ENCODE assay signal across 24 cellular contexts in the genomic region with DNA sequence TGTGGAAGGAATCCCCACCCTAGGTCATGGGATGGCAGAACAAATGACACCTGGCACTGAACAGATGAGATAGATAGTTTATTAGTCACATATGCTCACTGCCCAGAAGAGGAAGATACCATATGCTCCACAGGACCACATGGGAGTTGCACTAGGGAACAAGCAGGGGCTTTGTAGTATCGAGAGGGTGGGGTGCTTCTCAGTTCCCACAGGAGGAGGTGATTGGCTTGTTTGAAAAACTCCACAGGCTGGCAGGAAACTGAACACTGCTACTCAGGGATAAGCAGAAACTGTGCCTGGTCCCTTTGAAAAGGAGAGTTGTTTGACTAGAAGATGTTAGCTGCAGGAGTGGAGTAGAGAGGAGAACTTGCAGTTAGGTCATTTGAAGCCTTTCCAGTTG. TPM values are rescaled to one million over a fixed set of nuclear protein-coding genes. Genes with fewer than 3 reads are reported as not detected.
A peak's percentile ranks its signal among the peaks of the same experiment; 100 is the strongest.
DNase-seq lines count a peak whose midpoint lies in the region; ATAC-seq and TF ChIP-seq lines count a peak whose summit lies in the region.
"Had no signal": no experiment of that assay in that cellular context is flagged by ENCODE, and none has a peak within 500 bp of the region (broad histone marks: within the 10 kb centered on the region; RNA-seq: fewer than 3 reads in every experiment).

No MANE protein-coding gene starts in this region.

- no peak overlapping the region for H3K14ac ChIP-seq in H9 (ENCODE audit: insufficient read depth, low read length)

- H3K9me3 Mint-ChIP-seq in H9, result no peaks in the 10 kb centered on the region; a peak in 1 of 5 replicates
- no peaks in the 10 kb centered on the region for H3K9me3 Mint-ChIP-seq in activated naive CD4-positive, alpha-beta T cell treated with anti-CD3 and anti-CD28 coated beads for 36 hours
- no peaks in the 10 kb centered on the region for H3K9me3 Mint-ChIP-seq in activated naive CD8-positive, alpha-beta T cell treated with anti-CD3 and anti-CD28 coated beads for 36 hours

- no peak overlapping the region for H2AK5ac ChIP-seq in H9 (ENCODE audit: insufficient read length, low read length)

- no peak overlapping the region for H2AFZ ChIP-seq in H9 (ENCODE audit: low read length)
- H2AFZ ChIP-seq: PC-9 had no signal

- H3K23me2 ChIP-seq in H9 (ENCODE audit: insufficient read length, low read depth, low read length, poor library complexity, severe bottlenecking), result no peaks in the 10 kb centered on the region

- no peak overlapping the region for H4K91ac ChIP-seq in H9 (ENCODE audit: insufficient read length, low read depth, low read length)

- H3K4me3 Mint-ChIP-seq in H9, result no peak overlapping the region
- H3K4me3 Mint-ChIP-seq in activated naive CD4-positive, alpha-beta T cell treated with anti-CD3 and anti-CD28 coated beads for 36 hours, result no peak overlapping the region
- no peak overlapping the region for H3K4me3 Mint-ChIP-seq in activated naive CD8-positive, alpha-beta T cell treated with anti-CD3 and anti-CD28 coated beads for 36 hours
- H3K4me3 Mint-ChIP-seq: CD4-positive, CD25-positive, alpha-beta regulatory T cell; T-helper 17 cell had no signal

- ATAC-seq in GM21423 (IDR thresholded peaks at IDR 0.05; ENCODE audit: unreplicated experiment), result no peak
- ATAC-seq: T-helper 17 cell had no signal

- no peak overlapping the region for H2BK120ac ChIP-seq in H9 (ENCODE audit: low read depth, low read length, poor library complexity, severe bottlenecking)

- no peak overlapping the region for H2BK20ac ChIP-seq in H9 (ENCODE audit: low read depth, low read length, poor library complexity, severe bottlenecking)

- no peak overlapping the region for H3K9ac ChIP-seq in H9 (ENCODE audit: extremely low read depth, insufficient read length, low read length)
- H3K9ac ChIP-seq: BLaER1 had no signal

- TF ChIP-seq CTCF in H9 (conservative IDR thresholded peaks at IDR 0.05) (no peak), RWPE1 (conservative IDR thresholded peaks at IDR 0.05; ENCODE audit: low read depth) (no peak)

- intact Hi-C loops in activated naive CD4-positive, alpha-beta T cell treated with anti-CD3 and anti-CD28 coated beads for 36 hours (cut with micrococcal nuclease), result no loop called here

- no peaks in the 10 kb centered on the region for H4K20me1 ChIP-seq in H9 (ENCODE audit: control insufficient read depth, insufficient read depth, insufficient read length)
- H4K20me1 ChIP-seq: BLaER1 had no signal

- no peak overlapping the region for H3K4me2 ChIP-seq in H9 (ENCODE audit: insufficient read depth, insufficient read length, low read length)
- H3K4me2 ChIP-seq: BLaER1, PC-9 had no signal

- no peak overlapping the region for H3K56ac ChIP-seq in H9 (ENCODE audit: insufficient read length, low read depth, low read length)

- no CpG with 5 or more reads among the region's 1 CpG for WGBS in H9 (ENCODE audit: extremely low coverage, insufficient read length, low lambda C conversion rate)

- no peak overlapping the region for H2BK12ac ChIP-seq in H9 (ENCODE audit: insufficient read length, low read depth, low read length)

- H3K23ac ChIP-seq in H9 (ENCODE audit: insufficient read length, low read depth, low read length), result no peak overlapping the region

- H3K18ac ChIP-seq in H9 (ENCODE audit: insufficient read length, low read depth, low read length), result no peak overlapping the region

- no peaks in the 10 kb centered on the region for H3K9me3 ChIP-seq in H9 (ENCODE audit: control insufficient read depth, low read depth, low read length)
- H3K9me3 ChIP-seq: BLaER1 had no signal

- in situ Hi-C loops in SK-MEL-5 (cut with HindIII; ENCODE audit: low pct_unique_long_range_greater_than_20kb, low sequenced_read_pairs), result no loop called here

- DNase-seq in H9, result no peak
- DNase-seq in NCI-H524 (lab: John Stamatoyannopoulos, UW), result peak; percentile 92 to 98
- DNase-seq in SK-MEL-5 (ENCODE audit: low read depth, low spot score), result peak; percentile 85
- DNase-seq in RWPE1 (ENCODE audit: low spot score), result no peak
- DNase-seq in activated naive CD4-positive, alpha-beta T cell treated with anti-CD3 and anti-CD28 coated beads for 36 hours, result no peak
- no peak for DNase-seq in activated naive CD8-positive, alpha-beta T cell treated with anti-CD3 and anti-CD28 coated beads for 36 hours
- DNase-seq: CD4-positive, CD25-positive, alpha-beta regulatory T cell; H7; NCI-H1048; NCI-H1417; NCI-H187 treated with DMSO at 0.1 percent for 48 hours; NCI-H2227 treated with DMSO at 0.1 percent for 48 hours; NCI-H748 treated with DMSO at 0.1 percent for 48 hours; NK-92 treated with Interleukin-12 subunit alpha and Interleukin-12 subunit beta, amount 100 ng/mL, for 24 hours; PC-9; RPMI8226; SHP77; T-helper 17 cell had no signal

- no peak overlapping the region for H3K27ac ChIP-seq in H9 (ENCODE audit: insufficient read length, low read depth, low read length)
- no peak overlapping the region for H3K27ac ChIP-seq in RWPE1
- H3K27ac ChIP-seq: BLaER1, PC-9, SK-N-MC had no signal

- H2BK5ac ChIP-seq in H9 (ENCODE audit: insufficient read length, low read length), result no peak overlapping the region

- no peak overlapping the region for H3T11ph ChIP-seq in H9 (ENCODE audit: low read length)

- H3K27ac Mint-ChIP-seq in H9, result no peak overlapping the region; a peak in 1 of 7 replicates
- no peak overlapping the region for H3K27ac Mint-ChIP-seq in activated naive CD4-positive, alpha-beta T cell treated with anti-CD3 and anti-CD28 coated beads for 36 hours
- H3K27ac Mint-ChIP-seq in activated naive CD8-positive, alpha-beta T cell treated with anti-CD3 and anti-CD28 coated beads for 36 hours, result no peak overlapping the region
- H3K27ac Mint-ChIP-seq: T-helper 17 cell had no signal

- no peaks in the 10 kb centered on the region for H3K4me1 ChIP-seq in H9 (ENCODE audit: insufficient read depth, low read length)
- H3K4me1 ChIP-seq: BLaER1 had no signal

- no peak overlapping the region for H4K8ac ChIP-seq in H9 (replicated peaks; ENCODE audit: insufficient read length, low read depth, low read length)

- H3K4me1 Mint-ChIP-seq in H9, result no peaks in the 10 kb centered on the region
- peaks cover under 1% of the 10 kb centered on the region for H3K4me1 Mint-ChIP-seq in activated naive CD4-positive, alpha-beta T cell treated with anti-CD3 and anti-CD28 coated beads for 36 hours (ENCODE audit: low read depth)
- H3K4me1 Mint-ChIP-seq in activated naive CD8-positive, alpha-beta T cell treated with anti-CD3 and anti-CD28 coated beads for 36 hours, result no peaks in the 10 kb centered on the region
- H3K4me1 Mint-ChIP-seq: CD4-positive, CD25-positive, alpha-beta regulatory T cell had no signal

- no peaks in the 10 kb centered on the region for H3K79me2 ChIP-seq in H9 (ENCODE audit: insufficient read depth, low read length)

- H2BK15ac ChIP-seq in H9 (ENCODE audit: low read depth, low read length), result peak overlapping the region; percentile 44; the same call in 1 of the 2 replicates

- H3K27me3 ChIP-seq in H9 (ENCODE audit: insufficient read depth, low read length), result no peaks in the 10 kb centered on the region
- H3K27me3 ChIP-seq: BLaER1 had no signal

- CTCF ChIA-PET in RWPE1 (lab: Yijun Ruan, JAX), result no interaction called here
- CTCF ChIA-PET in activated naive CD4-positive, alpha-beta T cell treated with anti-CD3 and anti-CD28 coated beads for 36 hours (lab: Charles Lee), result no interaction called here

- POLR2A ChIA-PET in RWPE1 (lab: Yijun Ruan, JAX; ENCODE audit: low non-redundant PET), result no interaction called here

- no peak overlapping the region for H4K5ac ChIP-seq in H9 (ENCODE audit: insufficient read length, low read depth, low read length)

- peaks cover 0 to 2% (median 0%) of the 10 kb centered on the region in 3 experiments; a peak in 1 of 7 replicates for H3K36me3 Mint-ChIP-seq in H9 (ENCODE audit: insufficient read depth in 1 of 3, low read depth in 3 of 3)
- no peaks in the 10 kb centered on the region for H3K36me3 Mint-ChIP-seq in activated naive CD4-positive, alpha-beta T cell treated with anti-CD3 and anti-CD28 coated beads for 36 hours (ENCODE audit: low read depth)
- H3K36me3 Mint-ChIP-seq in activated naive CD8-positive, alpha-beta T cell treated with anti-CD3 and anti-CD28 coated beads for 36 hours, result no peaks in the 10 kb centered on the region
- H3K36me3 Mint-ChIP-seq: CD4-positive, CD25-positive, alpha-beta regulatory T cell had no signal

- no peak overlapping the region for H3K4ac ChIP-seq in H9 (ENCODE audit: low read depth, low read length)

- H3K27me3 Mint-ChIP-seq in H9 (ENCODE audit: low read depth), result peaks cover 7% of the 10 kb centered on the region
- peaks cover 5% of the 10 kb centered on the region for H3K27me3 Mint-ChIP-seq in activated naive CD4-positive, alpha-beta T cell treated with anti-CD3 and anti-CD28 coated beads for 36 hours (ENCODE audit: low read depth)
- H3K27me3 Mint-ChIP-seq in activated naive CD8-positive, alpha-beta T cell treated with anti-CD3 and anti-CD28 coated beads for 36 hours, result peaks cover 10% of the 10 kb centered on the region

- no peaks in the 10 kb centered on the region for H3K79me1 ChIP-seq in H9 (ENCODE audit: insufficient read depth, low read depth, low read length, poor library complexity, severe bottlenecking)

RNA-seq across cellular contexts. Expression of gene RXRG, which starts 31.9 kb away (rescaled TPM):
- total RNA-seq in H9 (2021), result not detected in 2 replicates
- total RNA-seq in SK-MEL-5 (2014; rRNA removed; shearing (Covaris generic)), result 44.3 and 53.3 TPM in 2 replicates
- 45.6 and 53.4 TPM in 2 replicates for polyA plus RNA-seq in SK-MEL-5 (2015; cell fraction: cytosol; rRNA removed)
- polyA plus RNA-seq in SK-MEL-5 (2015; cell fraction: nucleus; rRNA removed), result 9.5 and 16.7 TPM in 2 replicates
- total RNA-seq in activated naive CD4-positive, alpha-beta T cell treated with anti-CD3 and anti-CD28 coated beads for 36 hours, result not detected
- under 1 TPM in 1 of 2 experiments, not detected in 1; 0.10 TPM for total RNA-seq in activated naive CD8-positive, alpha-beta T cell treated with anti-CD3 and anti-CD28 coated beads for 36 hours
- total RNA-seq: CD4-positive, CD25-positive, alpha-beta regulatory T cell; HT-29; NCI-H460; PC-9; T-helper 17 cell had no signal
- polyA plus RNA-seq: AG04450 had no signal

Comparison
In these comparisons a context has a peak if more than half of its experiments do, and no peak if none do; other contexts are left out.
1. DNase-seq: peak in NCI-H524 (2 of 2) and SK-MEL-5 (single experiment); none in H9 (single experiment), RWPE1 (single experiment), activated naive CD4-positive, alpha-beta T cell treated with anti-CD3 and anti-CD28 coated beads for 36 hours (single experiment) and activated naive CD8-positive, alpha-beta T cell treated with anti-CD3 and anti-CD28 coated beads for 36 hours (single experiment).
2. RNA of gene RXRG, which starts 31.9 kb away (total RNA-seq): 44.3 to 53.3 TPM in SK-MEL-5; 0.10 TPM in activated naive CD8-positive, alpha-beta T cell treated with anti-CD3 and anti-CD28 coated beads for 36 hours, not detected in activated naive CD4-positive, alpha-beta T cell treated with anti-CD3 and anti-CD28 coated beads for 36 hours and not detected in H9; every median in the first group is over 10 times any median in the second.